In genomic region chr20:36547186-36548005, GRCh38 we compare ENCODE assay signal across 14 cellular contexts. TPM values are rescaled to one million over a fixed set of nuclear protein-coding genes. Genes with fewer than 3 reads are reported as not detected.
"Had no signal": no experiment of that assay in that cellular context is flagged by ENCODE, and none has a peak within 500 bp of the region (broad histone marks: within the 10 kb centered on the region; RNA-seq: fewer than 3 reads in every experiment).

No MANE protein-coding gene starts in this region.

- H3K4me3 Mint-ChIP-seq: activated naive CD8-positive, alpha-beta T cell; activated T-cell treated with anti-CD3 and anti-CD28 coated beads, Interleukin-2, amount 50 U/mL, for 4 hours; naive thymus-derived CD4-positive, alpha-beta T cell; stimulated activated naive CD8-positive, alpha-beta T cell treated with anti-CD3 and anti-CD28 coated beads, Interleukin-15, amount 100 ng/mL, for 72 hours had no signal

- H3K9me3 Mint-ChIP-seq: activated T-cell treated with anti-CD3 and anti-CD28 coated beads, Interleukin-2, amount 50 U/mL, for 4 hours; naive thymus-derived CD4-positive, alpha-beta T cell; stimulated activated naive CD8-positive, alpha-beta T cell treated with anti-CD3 and anti-CD28 coated beads, Interleukin-15, amount 100 ng/mL, for 72 hours had no signal

- H3K9me3 ChIP-seq: gastrocnemius medialis, prostate gland, thyroid gland had no signal

- H3K27me3 ChIP-seq: gastrocnemius medialis, thyroid gland had no signal

- H3K27me3 Mint-ChIP-seq: activated naive CD8-positive, alpha-beta T cell; naive thymus-derived CD4-positive, alpha-beta T cell; stimulated activated naive CD8-positive, alpha-beta T cell treated with anti-CD3 and anti-CD28 coated beads, Interleukin-15, amount 100 ng/mL, for 72 hours had no signal

- H3K27ac Mint-ChIP-seq: activated naive CD8-positive, alpha-beta T cell; naive thymus-derived CD4-positive, alpha-beta T cell had no signal

- H3K27ac ChIP-seq: prostate gland, thyroid gland had no signal

- H3K4me3 ChIP-seq: gastrocnemius medialis, lung, prostate gland, thyroid gland had no signal

- H3K4me1 Mint-ChIP-seq: naive thymus-derived CD4-positive, alpha-beta T cell had no signal

- H3K4me1 ChIP-seq: prostate gland had no signal

- H3K36me3 ChIP-seq: prostate gland had no signal

- H3K36me3 Mint-ChIP-seq: activated naive CD8-positive, alpha-beta T cell; naive thymus-derived CD4-positive, alpha-beta T cell had no signal

- DNase-seq: activated gamma-delta T cell; activated T-cell treated with anti-CD3 and anti-CD28 coated beads, Interleukin-2, amount 50 U/mL, for 4 hours; effector CD4-positive, alpha-beta T cell; gastrocnemius medialis; hippocampal formation; occipital lobe; stimulated activated CD4-positive, alpha-beta T cell treated with anti-CD3 and anti-CD28 coated beads, Interleukin-12 subunit alpha, Interleukin-12 subunit beta, amount 100 ng/mL, for 4 hours; stimulated activated naive CD8-positive, alpha-beta T cell treated with anti-CD3 and anti-CD28 coated beads, Interleukin-15, amount 100 ng/mL, for 72 hours; T-helper 2 cell; thyroid gland had no signal

RNA-seq across cellular contexts. Expression of gene MYL9, which starts 6.1 kb away (rescaled TPM):
- polyA plus RNA-seq: naive thymus-derived CD4-positive, alpha-beta T cell had no signal
